16 cellular contexts compared by ENCODE assay signal in genomic region chr14:98694541-98694940, GRCh38.
DNase-seq lines count a peak whose midpoint lies in the region; ATAC-seq lines count a peak whose summit lies in the region.
"Had no signal": no experiment of that assay in that cellular context is flagged by ENCODE, and none has a peak within 500 bp of the region (broad histone marks: within the 10 kb centered on the region; RNA-seq: fewer than 3 reads in every experiment).

No MANE protein-coding gene starts in this region.

- no peaks in the 10 kb centered on the region for H3K36me3 Mint-ChIP-seq in activated CD4-positive, alpha-beta T cell treated with anti-CD3 and anti-CD28 coated beads, Interleukin-2, amount 10 ng/mL, durations not matched to agents 24 days and 14 days (ENCODE audit: low read depth)

- no peak overlapping the region for H3K4me3 Mint-ChIP-seq in activated CD4-positive, alpha-beta T cell treated with anti-CD3 and anti-CD28 coated beads, Interleukin-2, amount 10 ng/mL, durations not matched to agents 24 days and 14 days
- H3K4me3 Mint-ChIP-seq: CD4-positive, alpha-beta memory T cell; HFFc6 had no signal

- no peak for ATAC-seq in HG02588 (IDR thresholded peaks at IDR 0.05; ENCODE audit: unreplicated experiment)
- ATAC-seq: A549 had no signal

- no peaks in the 10 kb centered on the region for H3K4me1 Mint-ChIP-seq in activated CD4-positive, alpha-beta T cell treated with anti-CD3 and anti-CD28 coated beads, Interleukin-2, amount 10 ng/mL, durations not matched to agents 24 days and 14 days
- H3K4me1 Mint-ChIP-seq: CD4-positive, alpha-beta memory T cell had no signal

- no peaks in the 10 kb centered on the region for H3K27me3 Mint-ChIP-seq in activated CD4-positive, alpha-beta T cell treated with anti-CD3 and anti-CD28 coated beads, Interleukin-2, amount 10 ng/mL, durations not matched to agents 24 days and 14 days

- H3K9me3 Mint-ChIP-seq in activated CD4-positive, alpha-beta T cell treated with anti-CD3 and anti-CD28 coated beads, Interleukin-2, amount 10 ng/mL, durations not matched to agents 24 days and 14 days: peaks cover 8% of the 10 kb centered on the region

- no peak overlapping the region for H3K27ac ChIP-seq in epithelial cell of prostate
- H3K27ac ChIP-seq: A549 had no signal

- peak; percentile 18 for DNase-seq in activated CD4-positive, alpha-beta T cell treated with anti-CD3 and anti-CD28 coated beads, Interleukin-2, amount 10 ng/mL, durations not matched to agents 24 days and 14 days
- no peak for DNase-seq in activated CD4-positive, alpha-beta T cell treated with anti-CD3 and anti-CD28 coated beads, Interleukin-2, amount 50 U/mL, for 4 hours
- DNase-seq in MV-4-11 (lab: John Stamatoyannopoulos, UW) (peak; percentile 16), epithelial cell of prostate (ENCODE audit: low read depth, low spot score) (peak; percentile 5), AML-193 (lab: John Stamatoyannopoulos, UW) (no peak)
- DNase-seq: 8988T; ACHN; C1 segment of cervical spinal cord; Caco-2; CD4-positive, alpha-beta memory T cell; DMS153; DND-41; GOT3; HFFc6 had no signal

- intact Hi-C loops in activated CD4-positive, alpha-beta T cell treated with anti-CD3 and anti-CD28 coated beads, Interleukin-2, amount 10 ng/mL, durations not matched to agents 24 days and 14 days (cut with micrococcal nuclease): no loop called here

- no peak overlapping the region for H3K27ac Mint-ChIP-seq in activated CD4-positive, alpha-beta T cell treated with anti-CD3 and anti-CD28 coated beads, Interleukin-2, amount 10 ng/mL, durations not matched to agents 24 days and 14 days
- H3K27ac Mint-ChIP-seq: CD4-positive, alpha-beta memory T cell; HFFc6 had no signal

Comparison
In these comparisons a context has a peak if more than half of its experiments do, and no peak if none do; other contexts are left out.
1. DNase-seq: peak in activated CD4-positive, alpha-beta T cell treated with anti-CD3 and anti-CD28 coated beads, Interleukin-2, amount 10 ng/mL, durations not matched to agents 24 days and 14 days (single experiment), MV-4-11 (single experiment) and epithelial cell of prostate (single experiment); none in activated CD4-positive, alpha-beta T cell treated with anti-CD3 and anti-CD28 coated beads, Interleukin-2, amount 50 U/mL, for 4 hours (0 of 2) and AML-193 (0 of 2).